Comparison of ENCODE assay signal across 1 cellular context in the genomic region with DNA sequence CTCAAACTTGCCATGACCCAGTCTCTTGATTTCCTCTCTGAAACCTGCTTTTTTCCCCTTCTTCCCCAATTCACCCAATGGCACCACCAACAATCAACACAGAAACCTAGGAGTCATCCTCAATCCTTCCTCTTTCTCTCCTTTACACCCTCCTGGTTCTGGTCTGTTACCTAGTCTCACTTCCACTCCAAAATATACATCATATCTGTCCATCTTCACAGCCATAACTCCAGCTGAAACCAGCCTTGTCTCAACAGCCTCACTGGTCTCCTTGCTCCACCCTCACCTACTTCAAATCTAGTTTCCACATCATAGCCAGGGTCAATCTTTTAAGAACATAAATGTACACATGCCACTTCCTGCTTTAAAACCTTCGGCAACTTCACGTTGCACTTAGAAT.
A peak's percentile ranks its signal among the peaks of the same experiment; 100 is the strongest.
TF ChIP-seq lines count a peak whose summit lies in the region.

No MANE protein-coding gene starts in this region.

TF ChIP-seq in K562, 482 proteins besides CTCF, POLR2A, EP300 and RAD21 (continued from another document):
- TF ChIP-seq, protein P1, sequence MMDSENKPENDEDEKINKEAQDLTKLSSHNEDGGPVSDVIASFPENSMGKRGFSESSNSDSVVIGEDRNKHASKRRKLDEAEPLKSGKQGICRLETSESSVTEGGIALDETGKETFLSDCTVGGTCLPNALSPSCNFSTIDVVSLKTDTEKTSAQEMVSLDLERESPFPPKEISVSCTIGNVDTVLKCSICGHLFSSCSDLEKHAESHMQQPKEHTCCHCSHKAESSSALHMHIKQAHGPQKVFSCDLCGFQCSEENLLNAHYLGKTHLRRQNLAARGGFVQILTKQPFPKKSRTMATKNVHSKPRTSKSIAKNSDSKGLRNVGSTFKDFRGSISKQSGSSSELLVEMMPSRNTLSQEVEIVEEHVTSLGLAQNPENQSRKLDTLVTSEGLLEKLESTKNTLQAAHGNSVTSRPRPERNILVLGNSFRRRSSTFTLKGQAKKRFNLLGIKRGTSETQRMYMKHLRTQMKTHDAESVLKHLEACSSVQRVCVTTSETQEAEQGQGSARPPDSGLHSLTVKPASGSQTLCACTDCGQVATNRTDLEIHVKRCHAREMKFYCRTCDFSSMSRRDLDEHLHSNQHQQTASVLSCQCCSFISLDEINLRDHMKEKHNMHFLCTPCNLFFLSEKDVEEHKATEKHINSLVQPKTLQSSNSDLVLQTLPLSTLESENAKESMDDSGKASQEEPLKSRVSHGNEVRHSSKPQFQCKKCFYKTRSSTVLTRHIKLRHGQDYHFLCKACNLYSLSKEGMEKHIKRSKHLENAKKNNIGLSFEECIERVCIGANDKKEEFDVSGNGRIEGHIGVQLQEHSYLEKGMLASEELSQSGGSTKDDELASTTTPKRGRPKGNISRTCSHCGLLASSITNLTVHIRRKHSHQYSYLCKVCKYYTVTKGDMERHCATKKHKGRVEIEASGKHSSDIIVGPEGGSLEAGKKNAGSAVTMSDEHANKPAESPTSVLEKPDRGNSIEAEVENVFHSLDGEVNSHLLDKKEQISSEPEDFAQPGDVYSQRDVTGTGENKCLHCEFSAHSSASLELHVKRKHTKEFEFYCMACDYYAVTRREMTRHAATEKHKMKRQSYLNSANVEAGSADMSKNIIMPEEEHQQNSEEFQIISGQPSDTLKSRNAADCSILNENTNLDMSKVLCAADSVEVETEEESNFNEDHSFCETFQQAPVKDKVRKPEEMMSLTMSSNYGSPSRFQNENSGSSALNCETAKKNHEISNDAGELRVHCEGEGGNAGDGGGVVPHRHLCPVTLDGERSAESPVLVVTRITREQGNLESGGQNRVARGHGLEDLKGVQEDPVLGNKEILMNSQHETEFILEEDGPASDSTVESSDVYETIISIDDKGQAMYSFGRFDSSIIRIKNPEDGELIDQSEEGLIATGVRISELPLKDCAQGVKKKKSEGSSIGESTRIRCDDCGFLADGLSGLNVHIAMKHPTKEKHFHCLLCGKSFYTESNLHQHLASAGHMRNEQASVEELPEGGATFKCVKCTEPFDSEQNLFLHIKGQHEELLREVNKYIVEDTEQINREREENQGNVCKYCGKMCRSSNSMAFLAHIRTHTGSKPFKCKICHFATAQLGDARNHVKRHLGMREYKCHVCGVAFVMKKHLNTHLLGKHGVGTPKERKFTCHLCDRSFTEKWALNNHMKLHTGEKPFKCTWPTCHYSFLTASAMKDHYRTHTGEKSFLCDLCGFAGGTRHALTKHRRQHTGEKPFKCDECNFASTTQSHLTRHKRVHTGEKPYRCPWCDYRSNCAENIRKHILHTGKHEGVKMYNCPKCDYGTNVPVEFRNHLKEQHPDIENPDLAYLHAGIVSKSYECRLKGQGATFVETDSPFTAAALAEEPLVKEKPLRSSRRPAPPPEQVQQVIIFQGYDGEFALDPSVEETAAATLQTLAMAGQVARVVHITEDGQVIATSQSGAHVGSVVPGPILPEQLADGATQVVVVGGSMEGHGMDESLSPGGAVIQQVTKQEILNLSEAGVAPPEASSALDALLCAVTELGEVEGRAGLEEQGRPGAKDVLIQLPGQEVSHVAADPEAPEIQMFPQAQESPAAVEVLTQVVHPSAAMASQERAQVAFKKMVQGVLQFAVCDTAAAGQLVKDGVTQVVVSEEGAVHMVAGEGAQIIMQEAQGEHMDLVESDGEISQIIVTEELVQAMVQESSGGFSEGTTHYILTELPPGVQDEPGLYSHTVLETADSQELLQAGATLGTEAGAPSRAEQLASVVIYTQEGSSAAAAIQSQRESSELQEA (IDR thresholded peaks at IDR 0.05; ENCODE audit: low read depth) = no peak
- TF ChIP-seq ZNF311 (CRISPR knock-in tag; IDR thresholded peaks at IDR 0.05) (no peak), GATAD2B (IDR thresholded peaks at IDR 0.05; ENCODE audit: borderline replicate concordance) (no peak), ZNF699 (CRISPR knock-in tag; IDR thresholded peaks at IDR 0.05; ENCODE audit: insufficient replicate concordance) (no peak), MTA3 (IDR thresholded peaks at IDR 0.05; ENCODE audit: borderline replicate concordance) (0 out of 2 replicates have a peak, but pooled peaks have one; percentile 45)
